Comparison of ENCODE assay signal across 8 cellular contexts in genomic region chr4:88378691-88379559, GRCh38. TPM values are rescaled to one million over a fixed set of nuclear protein-coding genes. Genes with fewer than 3 reads are reported as not detected.
DNase-seq lines count a peak whose midpoint lies in the region; ATAC-seq and TF ChIP-seq lines count a peak whose summit lies in the region.

TSS of gene HERC6 (plus strand) at chr4:88378852. CDS start at chr4:88378922, 70 bp downstream.

- ATAC-seq in DND-41 (ENCODE audit: insufficient read depth, low read depth) = peak; percentile 82
- ATAC-seq in GM21717 (IDR thresholded peaks at IDR 0.05; ENCODE audit: unreplicated experiment) = peak; percentile 77
- peak; percentile 85 for ATAC-seq in RWPE2 (ENCODE audit: low read depth)

- H3K36me3 ChIP-seq in DND-41 (ENCODE audit: insufficient read depth, low read length) (no peaks in the 10 kb centered on the region; the same call in 1 of the 2 replicates), RWPE2 (ENCODE audit: low read depth) (no peaks in the 10 kb centered on the region)

- H3K27ac Mint-ChIP-seq in nephron progenitor cell = no peak within 1 kb of the TSS
- H3K27ac Mint-ChIP-seq in stimulated activated naive CD8-positive, alpha-beta T cell treated with anti-CD3 and anti-CD28 coated beads, Interleukin-15, Interleukin-2, amounts not matched to agents 100 ng/mL and 50 ng/mL, for 24 hours = peak within 1 kb of the TSS; percentile 80

- H3K9ac ChIP-seq in DND-41 (ENCODE audit: low read depth, low read length) = peak within 1 kb of the TSS; percentile 95

- H3K9me3 Mint-ChIP-seq in nephron progenitor cell = no peaks in the 10 kb centered on the region
- H3K9me3 Mint-ChIP-seq in stimulated activated naive CD8-positive, alpha-beta T cell treated with anti-CD3 and anti-CD28 coated beads, Interleukin-15, Interleukin-2, amounts not matched to agents 100 ng/mL and 50 ng/mL, for 24 hours = no peaks in the 10 kb centered on the region

- H3K79me2 ChIP-seq in DND-41 (ENCODE audit: insufficient read depth, low read length) = no peaks in the 10 kb centered on the region

- TF ChIP-seq CTCF in DND-41 (IDR thresholded peaks at IDR 0.05; ENCODE audit: borderline replicate concordance, extremely low read depth, low read length, poor library complexity, severe bottlenecking) (peak; percentile 66), RWPE2 (IDR thresholded peaks at IDR 0.05; ENCODE audit: poor library complexity, severe bottlenecking) (peak; percentile 74), fibroblast of villous mesenchyme (IDR thresholded peaks at IDR 0.05; ENCODE audit: insufficient read depth, low read depth, low read length) (peak; percentile 72), nephron progenitor cell (IDR thresholded peaks at IDR 0.05) (peak; percentile 58)

- peaks cover 8% of the 10 kb centered on the region for H3K4me1 ChIP-seq in DND-41 (ENCODE audit: insufficient read depth, low read length)
- no peaks in the 10 kb centered on the region for H3K4me1 ChIP-seq in RWPE2 (ENCODE audit: insufficient read depth, poor library complexity, severe bottlenecking)

- H2AFZ ChIP-seq in DND-41 (ENCODE audit: low read depth, low read length) = peak within 1 kb of the TSS; percentile 99

- no peaks in the 10 kb centered on the region for H3K36me3 Mint-ChIP-seq in nephron progenitor cell (ENCODE audit: low read depth)
- peaks cover 8% of the 10 kb centered on the region for H3K36me3 Mint-ChIP-seq in stimulated activated naive CD8-positive, alpha-beta T cell treated with anti-CD3 and anti-CD28 coated beads, Interleukin-15, Interleukin-2, amounts not matched to agents 100 ng/mL and 50 ng/mL, for 24 hours (ENCODE audit: low read depth)

- peak within 1 kb of the TSS; percentile 84 for H3K4me3 Mint-ChIP-seq in nephron progenitor cell
- peak within 1 kb of the TSS; percentile 85 for H3K4me3 Mint-ChIP-seq in stimulated activated naive CD8-positive, alpha-beta T cell treated with anti-CD3 and anti-CD28 coated beads, Interleukin-15, Interleukin-2, amounts not matched to agents 100 ng/mL and 50 ng/mL, for 24 hours

- H4K20me1 ChIP-seq in DND-41 (ENCODE audit: insufficient read depth, low read length) = no peaks in the 10 kb centered on the region

- peaks cover 7% of the 10 kb centered on the region for H3K27me3 ChIP-seq in DND-41 (ENCODE audit: insufficient read depth, low read length, poor library complexity)
- H3K27me3 ChIP-seq in RWPE2 (ENCODE audit: insufficient read depth, poor library complexity, severe bottlenecking) = no peaks in the 10 kb centered on the region

- DNase-seq in DND-41 (peak; percentile 86), RWPE2 (ENCODE audit: low spot score) (peak; percentile 81), fibroblast of villous mesenchyme (ENCODE audit: low read depth) (peak; percentile 93), nephron progenitor cell (peak; percentile 67)
- DNase-seq in Jurkat, Clone E6-1 (ENCODE audit: low read depth, low spot score) = peak; percentile 77
- DNase-seq in activated effector memory CD4-positive, alpha-beta T cell treated with anti-CD3 and anti-CD28 coated beads, Interleukin-2, amount 50 U/mL, for 16 hours = peak; percentile 88

- peak within 1 kb of the TSS; percentile 71 for H3K27ac ChIP-seq in DND-41 (ENCODE audit: low read length)
- peak within 1 kb of the TSS; percentile 69 for H3K27ac ChIP-seq in RWPE2 (ENCODE audit: poor library complexity, severe bottlenecking)

- peaks cover 26% of the 10 kb centered on the region for H3K27me3 Mint-ChIP-seq in nephron progenitor cell (ENCODE audit: low read depth, poor library complexity)
- no peaks in the 10 kb centered on the region for H3K27me3 Mint-ChIP-seq in stimulated activated naive CD8-positive, alpha-beta T cell treated with anti-CD3 and anti-CD28 coated beads, Interleukin-15, Interleukin-2, amounts not matched to agents 100 ng/mL and 50 ng/mL, for 24 hours

- peak within 1 kb of the TSS; percentile 81 to 93 for H3K4me3 ChIP-seq in DND-41 (ENCODE audit: low read depth in 1 of 2, low read length in 2 of 2)
- H3K4me3 ChIP-seq in Jurkat, Clone E6-1 (ENCODE audit: low read length) = peak within 1 kb of the TSS; percentile 76
- peak within 1 kb of the TSS; percentile 90 for H3K4me3 ChIP-seq in RWPE2 (ENCODE audit: severe bottlenecking)
- peak within 1 kb of the TSS; percentile 91 for H3K4me3 ChIP-seq in fibroblast of villous mesenchyme (ENCODE audit: low read depth, low read length)

- H3K4me1 Mint-ChIP-seq in nephron progenitor cell = no peaks in the 10 kb centered on the region
- H3K4me1 Mint-ChIP-seq in stimulated activated naive CD8-positive, alpha-beta T cell treated with anti-CD3 and anti-CD28 coated beads, Interleukin-15, Interleukin-2, amounts not matched to agents 100 ng/mL and 50 ng/mL, for 24 hours (ENCODE audit: low read depth) = peaks cover 45% of the 10 kb centered on the region

- H3K9me3 ChIP-seq in DND-41 (ENCODE audit: insufficient read depth, low read length, severe bottlenecking) (no peaks in the 10 kb centered on the region), RWPE2 (ENCODE audit: severe bottlenecking) (no peaks in the 10 kb centered on the region)

- H3K4me2 ChIP-seq in DND-41 (ENCODE audit: insufficient read depth, low read length) = peak within 1 kb of the TSS; percentile 71

RNA-seq across cellular contexts. Expression of gene HERC6, which starts in this region (rescaled TPM):
- 7.3 TPM for polyA plus RNA-seq in Jurkat, Clone E6-1 (2012; ENCODE audit: insufficient read depth, insufficient read length)
- total RNA-seq in fibroblast of villous mesenchyme = 8.7 and 12.5 TPM in 2 replicates

Comparison
In these comparisons a context has a peak if more than half of its experiments do, and no peak if none do; other contexts are left out.
1. Peak in every context shown above with its lines: DNase-seq, ATAC-seq, H3K4me3 ChIP-seq and H3K27ac ChIP-seq.